ENCODE assay signal across 31 cellular contexts in genomic region chr6:168001037-168001348, GRCh38. TPM values are rescaled to one million over a fixed set of nuclear protein-coding genes. Genes with fewer than 3 reads are reported as not detected.
DNase-seq lines count a peak whose midpoint lies in the region; ATAC-seq, FAIRE-seq and TF ChIP-seq lines count a peak whose summit lies in the region.
"Had no signal": no experiment of that assay in that cellular context is flagged by ENCODE, and none has a peak within 500 bp of the region (broad histone marks: within the 10 kb centered on the region; RNA-seq: fewer than 3 reads in every experiment).

No MANE protein-coding gene starts in this region.

- H3K4me3 ChIP-seq in BLaER1 treated with 17β-estradiol and CSF1 and Interleukin-3, amounts not matched to agents 10 nM and 100 nM: no peak overlapping the region
- H3K4me3 ChIP-seq in K562 (no peak overlapping the region), esophagus muscularis mucosa (no peak overlapping the region), lower lobe of right lung (no peak overlapping the region), PC-3 (ENCODE audit: low read length) (no peak overlapping the region), HepG2 (replicated peaks in 1 of 3; ENCODE audit: insufficient read depth in 1 of 3, low read depth in 2 of 3, low read length in 3 of 3) (no peak overlapping the region)
- H3K4me3 ChIP-seq: BLaER1, GM12878 had no signal

- in situ Hi-C loops in K562 (cut with MboI) (no loop called here), HepG2 (cut with HindIII; ENCODE audit: extremely low pct_ligation_motif_present, low pct_unique_long_range_greater_than_20kb) (no loop called here)

- H4K20me1 ChIP-seq in BLaER1 treated with 17β-estradiol and CSF1 and Interleukin-3, amounts not matched to agents 10 nM and 100 nM: no peaks in the 10 kb centered on the region
- H4K20me1 ChIP-seq in K562 (replicated peaks; ENCODE audit: control insufficient read depth, insufficient read depth, low read length): peaks cover 3% of the 10 kb centered on the region; the same call in 1 of the 2 replicates
- H4K20me1 ChIP-seq in PC-3 (ENCODE audit: low read length): no peaks in the 10 kb centered on the region
- H4K20me1 ChIP-seq in HepG2 (ENCODE audit: insufficient read depth, low read length): no peaks in the 10 kb centered on the region
- H4K20me1 ChIP-seq: BLaER1 had no signal

- no TSS peak for BruUV-seq in K562 (replicated peaks; lab: Mats Ljungman, UMichigan)
- no TSS peak for BruUV-seq in PC-3 (replicated peaks; lab: Mats Ljungman, UMichigan)
- BruUV-seq in HepG2 (replicated peaks; lab: Mats Ljungman, UMichigan): no TSS peak

- DNase-seq in K562 (ENCODE audit: extremely low read depth in 1 of 4, low spot score in 3 of 4) (no peak), esophagus muscularis mucosa (ENCODE audit: extremely low spot score) (peak; percentile 21), lower lobe of right lung (peak; percentile 39), RKO (ENCODE audit: low spot score) (no peak), PC-3 (no peak), HepG2 (ENCODE audit: low spot score) (no peak)
- DNase-seq: 8988T; ACHN; BE2C; CD4-positive, alpha-beta memory T cell; CD4-positive, CD25-positive, alpha-beta regulatory T cell; CD8-positive, alpha-beta memory T cell; COR-L47; DMS 273 treated with DMSO at 0.1 percent for 48 hours; DMS153; DMS53; DMS79; DND-41; EL; GDM1 had no signal

- no peaks in the 10 kb centered on the region for H3K9me2 ChIP-seq in PC-3 (replicated peaks; ENCODE audit: low read length)

- peaks cover 0 to 20% (median 12%) of the 10 kb centered on the region in 11 experiments; a peak in 16 of 22 replicates for H3K9me3 ChIP-seq in BLaER1 treated with 17β-estradiol and CSF1 and Interleukin-3, amounts not matched to agents 10 nM and 100 nM (replicated peaks in 1 of 11)
- H3K9me3 ChIP-seq in K562 (replicated peaks; ENCODE audit: control insufficient read depth, insufficient read depth, low read depth, low read length): no peaks in the 10 kb centered on the region
- H3K9me3 ChIP-seq in esophagus muscularis mucosa: no peaks in the 10 kb centered on the region
- H3K9me3 ChIP-seq in lower lobe of right lung: no peaks in the 10 kb centered on the region
- H3K9me3 ChIP-seq in PC-3 (ENCODE audit: low read length): no peaks in the 10 kb centered on the region
- H3K9me3 ChIP-seq in HepG2 (ENCODE audit: low read length): no peaks in the 10 kb centered on the region
- H3K9me3 ChIP-seq: BE2C had no signal

- WGBS in K562 (ENCODE audit: insufficient coverage, low coverage, missing lambda C conversion rate): 17% methylated on average over 10 of the region's 10 CpGs
- 88% methylated on average over 10 of the region's 10 CpGs for WGBS in esophagus muscularis mucosa
- WGBS in HepG2 (ENCODE audit: low lambda C conversion rate): 62% methylated on average over 10 of the region's 10 CpGs

- H3K4me2 ChIP-seq in BLaER1 treated with 17β-estradiol and CSF1 and Interleukin-3, amounts not matched to agents 10 nM and 100 nM: no peak overlapping the region
- H3K4me2 ChIP-seq in K562 (ENCODE audit: insufficient read depth, low read length): no peak overlapping the region
- H3K4me2 ChIP-seq in PC-3 (ENCODE audit: low read length): no peak overlapping the region
- no peak overlapping the region for H3K4me2 ChIP-seq in HepG2 (ENCODE audit: low read depth, low read length)
- H3K4me2 ChIP-seq: BLaER1 had no signal

- TF ChIP-seq POLR2A in K562 (conservative IDR thresholded peaks at IDR 0.05): no peak
- TF ChIP-seq POLR2A in esophagus muscularis mucosa (IDR thresholded peaks at IDR 0.05; ENCODE audit: low read depth): no peak
- TF ChIP-seq POLR2A in HepG2 (IDR thresholded peaks at IDR 0.05; ENCODE audit: insufficient read depth in 1 of 2, low read depth in 2 of 2, low read length in 2 of 2): no peak

- H3K79me2 ChIP-seq in K562 (ENCODE audit: control insufficient read depth, insufficient read depth, low read length) (no peaks in the 10 kb centered on the region), PC-3 (ENCODE audit: low read length) (no peaks in the 10 kb centered on the region), HepG2 (ENCODE audit: insufficient read depth, low read length) (no peaks in the 10 kb centered on the region)

- TF ChIP-seq CTCF in K562 (IDR thresholded peaks at IDR 0.05 in 2 of 3, conservative IDR thresholded peaks at IDR 0.05 in 1 of 3; ENCODE audit: insufficient read depth in 2 of 3, low read depth in 1 of 3, low read length in 3 of 3): no peak
- no peak for TF ChIP-seq CTCF in esophagus muscularis mucosa (IDR thresholded peaks at IDR 0.05)
- no peak for TF ChIP-seq CTCF in lower lobe of right lung (IDR thresholded peaks at IDR 0.05)
- TF ChIP-seq CTCF in PC-3 (conservative IDR thresholded peaks at IDR 0.05; ENCODE audit: low read depth, low read length): no peak
- no peak for TF ChIP-seq CTCF in HepG2 (CRISPR knock-in tag; IDR thresholded peaks at IDR 0.05)

- intact Hi-C loops in K562 (cut with micrococcal nuclease) (no loop called here), esophagus muscularis mucosa (cut with DNase I) (no loop called here), lower lobe of right lung (cut with DNase I) (no loop called here), PC-3 (cut with micrococcal nuclease) (no loop called here), HepG2 (cut with micrococcal nuclease; ENCODE audit: unreplicated experiment) (no loop called here)

- FAIRE-seq in K562 (lab: Jason Lieb, UNC) (peak; percentile 29), HepG2 (lab: Jason Lieb, UNC) (no peak)
- FAIRE-seq: A204.1, GM12878, GM12892, GM18507 had no signal

- H3K27me3 ChIP-seq in BLaER1 treated with 17β-estradiol and CSF1 and Interleukin-3, amounts not matched to agents 10 nM and 100 nM: no peaks in the 10 kb centered on the region
- peaks cover 16 to 53% of the 10 kb centered on the region in 2 experiments; a peak in 3 of 5 replicates for H3K27me3 ChIP-seq in K562 (ENCODE audit: control insufficient read depth in 2 of 2, insufficient read depth in 2 of 2, low read length in 2 of 2)
- peaks cover 0 to 50% (median 7%) of the 10 kb centered on the region in 4 donors for H3K27me3 ChIP-seq in esophagus muscularis mucosa
- H3K27me3 ChIP-seq in lower lobe of right lung (ENCODE audit: low read depth): peaks cover 7% of the 10 kb centered on the region
- H3K27me3 ChIP-seq in PC-3 (ENCODE audit: low read length): 0 out of 2 replicates have a peak, but pooled peaks cover 8% of the 10 kb centered on the region
- peaks cover 2 to 43% of the 10 kb centered on the region in 2 experiments; a peak in 4 of 5 replicates for H3K27me3 ChIP-seq in HepG2 (ENCODE audit: control insufficient read depth in 1 of 2, insufficient read depth in 2 of 2, low read length in 2 of 2)
- H3K27me3 ChIP-seq: BE2C, BLaER1 had no signal

- peaks cover 12 to 78% (median 59%) of the 10 kb centered on the region in 10 experiments for H3K4me1 ChIP-seq in BLaER1 treated with 17β-estradiol and CSF1 and Interleukin-3, amounts not matched to agents 10 nM and 100 nM
- H3K4me1 ChIP-seq in K562 (replicated peaks in 1 of 2; ENCODE audit: control insufficient read depth in 2 of 2, insufficient read depth in 2 of 2, low read length in 2 of 2): peaks cover 0 to 8% of the 10 kb centered on the region in 2 experiments; a peak in 2 of 5 replicates
- H3K4me1 ChIP-seq in esophagus muscularis mucosa: peaks cover 0 to 5% (median 0%) of the 10 kb centered on the region in 4 donors
- H3K4me1 ChIP-seq in lower lobe of right lung: no peaks in the 10 kb centered on the region
- no peaks in the 10 kb centered on the region for H3K4me1 ChIP-seq in PC-3 (ENCODE audit: insufficient read depth, low read length)
- H3K4me1 ChIP-seq in HepG2 (ENCODE audit: insufficient read depth, low read length): no peaks in the 10 kb centered on the region
- H3K4me1 ChIP-seq: BE2C had no signal

- POLR2A ChIA-PET in K562 (lab: Yijun Ruan, JAX) (no interaction called here), PC-3 (lab: Charles Lee; ENCODE audit: unreplicated experiment) (no interaction called here), HepG2 (lab: Yijun Ruan, JAX) (no interaction called here)

- TF ChIP-seq EP300 in K562 (IDR thresholded peaks at IDR 0.05; ENCODE audit: low read length): no peak
- no peak for TF ChIP-seq EP300 in esophagus muscularis mucosa (IDR thresholded peaks at IDR 0.05)
- no peak for TF ChIP-seq EP300 in HepG2 (IDR thresholded peaks at IDR 0.05; ENCODE audit: low read depth in 2 of 2, low read length in 2 of 2)
- TF ChIP-seq EP300 in HepG2 (CRISPR knock-in tag; IDR thresholded peaks at IDR 0.05; ENCODE audit: borderline replicate concordance): no peak

- no peak for ATAC-seq in K562
- peak; percentile 40 to 58 for ATAC-seq in lower lobe of right lung
- ATAC-seq in HG03432 (IDR thresholded peaks at IDR 0.05; ENCODE audit: unreplicated experiment): no peak
- no peak for ATAC-seq in PC-3
- no peak for ATAC-seq in HepG2
- ATAC-seq: GM12878 had no signal

- TF ChIP-seq RAD21 in K562 (CRISPR knock-in tag; conservative IDR thresholded peaks at IDR 0.05 in 1 of 2, IDR thresholded peaks at IDR 0.05 in 1 of 2) (no peak), HepG2 (CRISPR knock-in tag; IDR thresholded peaks at IDR 0.05) (no peak)

- H2AFZ ChIP-seq in K562 (ENCODE audit: low read depth, low read length) (no peak overlapping the region), PC-3 (ENCODE audit: low read length) (no peak overlapping the region), HepG2 (ENCODE audit: low read length) (no peak overlapping the region)

- CTCF ChIA-PET in K562 (lab: Yijun Ruan, JAX; ENCODE audit: low intra/inter-chr PET ratio): no interaction called here
- CTCF ChIA-PET in PC-3 (lab: Charles Lee): no interaction called here
- CTCF ChIA-PET in HepG2 (lab: Yijun Ruan, JAX; ENCODE audit: low intra/inter-chr PET ratio, low total read pairs): no interaction called here

- H3K36me3 ChIP-seq in BLaER1 treated with 17β-estradiol and CSF1 and Interleukin-3, amounts not matched to agents 10 nM and 100 nM: peaks cover 0 to 12% (median 0%) of the 10 kb centered on the region in 11 experiments; a peak in 2 of 22 replicates
- H3K36me3 ChIP-seq in K562 (ENCODE audit: control insufficient read depth, insufficient read depth, low read length) (no peaks in the 10 kb centered on the region), esophagus muscularis mucosa (no peaks in the 10 kb centered on the region), lower lobe of right lung (no peaks in the 10 kb centered on the region), PC-3 (ENCODE audit: low read depth, low read length) (no peaks in the 10 kb centered on the region), HepG2 (replicated peaks in 1 of 2; ENCODE audit: control insufficient read depth in 1 of 2, insufficient read depth in 2 of 2, low read length in 2 of 2) (no peaks in the 10 kb centered on the region)
- H3K36me3 ChIP-seq: BE2C, BLaER1 had no signal

- H3K27ac ChIP-seq in BLaER1 treated with 17β-estradiol and CSF1 and Interleukin-3, amounts not matched to agents 10 nM and 100 nM: peak overlapping the region in 7 of 11 experiments; percentile 23 to 46 (median 28); a peak in 8 of 22 replicates
- H3K27ac ChIP-seq in K562 (ENCODE audit: extremely low read depth, low read depth, low read length) (no peak overlapping the region), esophagus muscularis mucosa (replicated peaks in 1 of 4) (no peak overlapping the region), lower lobe of right lung (no peak overlapping the region), PC-3 (ENCODE audit: low read length) (no peak overlapping the region), HepG2 (ENCODE audit: extremely low read length, insufficient read depth, low read length) (no peak overlapping the region)
- H3K27ac ChIP-seq: BLaER1, C4-2B had no signal

- H3F3A ChIP-seq in PC-3 (ENCODE audit: low read length, unreplicated experiment): no peaks in the 10 kb centered on the region

- H3K9me1 ChIP-seq in K562 (ENCODE audit: control insufficient read depth, insufficient read depth, low read length): no peaks in the 10 kb centered on the region

- H3K9ac ChIP-seq in BLaER1 treated with 17β-estradiol and CSF1 and Interleukin-3, amounts not matched to agents 10 nM and 100 nM: no peak overlapping the region
- H3K9ac ChIP-seq in K562 (ENCODE audit: insufficient read depth in 1 of 2, low read depth in 2 of 2, low read length in 2 of 2): no peak overlapping the region
- H3K9ac ChIP-seq in PC-3 (ENCODE audit: low read length): no peak overlapping the region
- H3K9ac ChIP-seq in HepG2 (ENCODE audit: insufficient read depth, low read depth, low read length): no peak overlapping the region
- H3K9ac ChIP-seq: BLaER1 had no signal

RNA-seq across cellular contexts. Expression of gene KIF25, which starts 3.5 kb away (rescaled TPM):
- total RNA-seq in K562 (2011; cell fraction: chromatin; rRNA removed; ENCODE audit: low replicate concordance): not detected in 2 replicates
- total RNA-seq in K562 (2011; cell fraction: nucleolus; rRNA removed): not detected in 2 replicates
- not detected in 2 replicates for total RNA-seq in K562 (2011; cell fraction: nucleoplasm; rRNA removed)
- total RNA-seq in K562 (2014; rRNA removed) (not detected in 2 replicates), K562 (2014; rRNA removed; fragmentation: Illumina TruSeq; extraction: Trizol) (not detected in 2 replicates), K562 (2015; rRNA removed; fragmentation: Illumina TruSeq; extraction: Trizol) (not detected in 2 replicates), K562 (2021) (0.24 TPM in 1 of 2 replicates, not detected in the other), esophagus muscularis mucosa (under 1 TPM in 1 of 4 donors, not detected in 3; 0.17 TPM), lower lobe of right lung (0.56 TPM), PC-3 (2014; rRNA removed) (not detected in 2 replicates), HepG2 (2016; rRNA removed; fragmentation: Illumina TruSeq; extraction: Trizol) (not detected in 2 replicates)
- polyA plus RNA-seq in K562 (2011; rRNA removed) (0.04 TPM in 1 of 2 replicates, not detected in the other), K562 (2014; fragmentation: Illumina TruSeq; extraction: Trizol) (not detected in 2 replicates), K562 (2014; fragmentation: Nextera tagmentation; extraction: Ambion mirVana) (under 1 TPM; 0.22 to 0.49 TPM), K562 (2014; rRNA removed) (not detected in 2 replicates), HepG2 (2011; rRNA removed) (not detected in 2 replicates)
- polyA plus RNA-seq in K562 (2011; cell fraction: cytosol; rRNA removed): 0.04 TPM in 1 of 2 replicates, not detected in the other
- polyA plus RNA-seq in K562 (2011; cell fraction: nucleus; rRNA removed): not detected in 2 replicates
- polyA plus RNA-seq in K562 (2012): 0.08 and 0.47 TPM in 2 replicates
- 0.98 TPM in 1 of 2 replicates, not detected in the other for polyA minus RNA-seq in K562 (2011; rRNA and poly(A)+ RNA removed)
- polyA minus RNA-seq in K562 (2011; cell fraction: cytosol; rRNA and poly(A)+ RNA removed): not detected in 2 replicates
- polyA minus RNA-seq in K562 (2011; cell fraction: nucleus; rRNA and poly(A)+ RNA removed): not detected in 2 replicates
- not detected in 2 replicates for total RNA-seq in HepG2 (2016; cell fraction: cytosol; rRNA removed; fragmentation: Illumina TruSeq; extraction: Trizol; ENCODE audit: low read depth)
- not detected in 2 replicates for total RNA-seq in HepG2 (2016; cell fraction: insoluble cytoplasmic fraction; rRNA removed; fragmentation: Illumina TruSeq; extraction: Trizol)
- not detected in 2 replicates for total RNA-seq in HepG2 (2016; cell fraction: membrane; rRNA removed; fragmentation: Illumina TruSeq; extraction: Trizol)
- not detected in 2 replicates for total RNA-seq in HepG2 (2016; cell fraction: nucleus; rRNA removed; fragmentation: Illumina TruSeq; extraction: Trizol)
- polyA plus RNA-seq in HepG2 (2011; cell fraction: cytosol; rRNA removed): not detected in 2 replicates
- not detected in 2 replicates for polyA plus RNA-seq in HepG2 (2011; cell fraction: nucleus; rRNA removed)
- polyA plus RNA-seq in HepG2 (2012): not detected in 2 replicates
- polyA plus RNA-seq in HepG2 (2016; cell fraction: cytosol; fragmentation: Illumina TruSeq; extraction: Trizol; ENCODE audit: low read depth): not detected in 2 replicates
- polyA plus RNA-seq in HepG2 (2016; cell fraction: insoluble cytoplasmic fraction; fragmentation: Illumina TruSeq; extraction: Trizol; ENCODE audit: low read depth): not detected in 2 replicates
- not detected in 2 replicates for polyA plus RNA-seq in HepG2 (2016; cell fraction: membrane; fragmentation: Illumina TruSeq; extraction: Trizol; ENCODE audit: low read depth)
- polyA plus RNA-seq in HepG2 (2016; cell fraction: nucleus; fragmentation: Illumina TruSeq; extraction: Trizol; ENCODE audit: insufficient read depth, low read depth): not detected in 2 replicates
- polyA minus RNA-seq in HepG2 (2011; rRNA and poly(A)+ RNA removed; ENCODE audit: low replicate concordance): not detected in 2 replicates
- not detected in 2 replicates for polyA minus RNA-seq in HepG2 (2011; cell fraction: cytosol; rRNA and poly(A)+ RNA removed)
- not detected in 2 replicates for polyA minus RNA-seq in HepG2 (2011; cell fraction: nucleus; rRNA and poly(A)+ RNA removed)
- total RNA-seq: CD4-positive, alpha-beta memory T cell; CD4-positive, CD25-positive, alpha-beta regulatory T cell; CD8-positive, alpha-beta memory T cell; Daoy; G401; GM12878 had no signal
- polyA plus RNA-seq: AG04450; CD4-positive, alpha-beta memory T cell; CD4-positive, CD25-positive, alpha-beta regulatory T cell; CD8-positive, alpha-beta memory T cell; GM12878 had no signal

Comparison
In these comparisons a context has a peak if more than half of its experiments do, and no peak if none do; other contexts are left out.
1. H3K27ac ChIP-seq: peak in BLaER1 treated with 17β-estradiol and CSF1 and Interleukin-3, amounts not matched to agents 10 nM and 100 nM (7 of 11); none in K562 (single experiment), esophagus muscularis mucosa (0 of 4), lower lobe of right lung (single experiment), PC-3 (single experiment) and HepG2 (single experiment).
2. ATAC-seq: peak in lower lobe of right lung (2 of 2); none in K562 (single experiment), HG03432 (single experiment), PC-3 (single experiment) and HepG2 (single experiment).
3. DNase-seq: peak in esophagus muscularis mucosa (single experiment) and lower lobe of right lung (single experiment); none in K562 (0 of 4), RKO (single experiment), PC-3 (single experiment) and HepG2 (single experiment).